Comparison of ENCODE assay signal across 19 cellular contexts in genomic region chr6:14951704-14952103, GRCh38.
DNase-seq lines count a peak whose midpoint lies in the region; ATAC-seq and TF ChIP-seq lines count a peak whose summit lies in the region.
"Had no signal": no experiment of that assay in that cellular context is flagged by ENCODE, and none has a peak within 500 bp of the region (broad histone marks: within the 10 kb centered on the region; RNA-seq: fewer than 3 reads in every experiment).

No MANE protein-coding gene starts in this region.

- ATAC-seq in activated CD8-positive, alpha-beta T cell treated with anti-CD3 and anti-CD28 coated beads for 36 hours = no peak

- H3K27ac Mint-ChIP-seq in endodermal cell = no peak overlapping the region
- H3K27ac Mint-ChIP-seq in activated CD8-positive, alpha-beta T cell treated with anti-CD3 and anti-CD28 coated beads for 36 hours = no peak overlapping the region
- H3K27ac Mint-ChIP-seq: CD4-positive, alpha-beta memory T cell; IgD-negative memory B cell had no signal

- H3K4me3 Mint-ChIP-seq in endodermal cell = no peak overlapping the region
- H3K4me3 Mint-ChIP-seq in activated CD8-positive, alpha-beta T cell treated with anti-CD3 and anti-CD28 coated beads for 36 hours = no peak overlapping the region
- H3K4me3 Mint-ChIP-seq: CD4-positive, alpha-beta memory T cell; IgD-negative memory B cell had no signal

- TF ChIP-seq CTCF in endodermal cell (conservative IDR thresholded peaks at IDR 0.05) (no peak), osteoblast (IDR thresholded peaks at IDR 0.05; ENCODE audit: extremely low read depth, low read depth, low read length) (no peak), RWPE1 (conservative IDR thresholded peaks at IDR 0.05; ENCODE audit: low read depth) (no peak)
- no peak for TF ChIP-seq CTCF in activated CD8-positive, alpha-beta T cell treated with anti-CD3 and anti-CD28 coated beads for 36 hours (IDR thresholded peaks at IDR 0.05)

- no peaks in the 10 kb centered on the region for H3F3A ChIP-seq in GM23248 (ENCODE audit: insufficient read depth)

- no peak overlapping the region for H3K4me3 ChIP-seq in GM23248
- no peak overlapping the region for H3K4me3 ChIP-seq in endodermal cell (ENCODE audit: low read length)
- H3K4me3 ChIP-seq in osteoblast (ENCODE audit: insufficient read depth, low read length) = no peak overlapping the region
- H3K4me3 ChIP-seq: BLaER1, HAP-1, SJCRH30 had no signal

- H3K9me3 ChIP-seq in GM23248 (ENCODE audit: low read depth) = no peaks in the 10 kb centered on the region
- H3K9me3 ChIP-seq in endodermal cell (ENCODE audit: control insufficient read depth, low read length) = peaks cover 5% of the 10 kb centered on the region
- H3K9me3 ChIP-seq in osteoblast (ENCODE audit: low read depth, low read length) = no peaks in the 10 kb centered on the region
- H3K9me3 ChIP-seq: BLaER1, HAP-1, SJCRH30 had no signal

- H3K27me3 Mint-ChIP-seq in endodermal cell (ENCODE audit: insufficient read depth) = peaks cover 2% of the 10 kb centered on the region
- no peaks in the 10 kb centered on the region for H3K27me3 Mint-ChIP-seq in activated CD8-positive, alpha-beta T cell treated with anti-CD3 and anti-CD28 coated beads for 36 hours
- H3K27me3 Mint-ChIP-seq: CD4-positive, alpha-beta memory T cell; IgD-negative memory B cell had no signal

- H3K79me2 ChIP-seq in GM23248 (ENCODE audit: insufficient read depth) (no peaks in the 10 kb centered on the region), osteoblast (ENCODE audit: insufficient read depth, low read length) (no peaks in the 10 kb centered on the region)

- peaks cover 2% of the 10 kb centered on the region for H3K36me3 Mint-ChIP-seq in endodermal cell (ENCODE audit: low read depth)
- peaks cover 3% of the 10 kb centered on the region for H3K36me3 Mint-ChIP-seq in activated CD8-positive, alpha-beta T cell treated with anti-CD3 and anti-CD28 coated beads for 36 hours (ENCODE audit: low read depth)

- H3K4me1 Mint-ChIP-seq in endodermal cell = peaks cover 14% of the 10 kb centered on the region
- H3K4me1 Mint-ChIP-seq in activated CD8-positive, alpha-beta T cell treated with anti-CD3 and anti-CD28 coated beads for 36 hours (ENCODE audit: low read depth) = no peaks in the 10 kb centered on the region
- H3K4me1 Mint-ChIP-seq: CD4-positive, alpha-beta memory T cell had no signal

- H4K20me1 ChIP-seq in GM23248 (ENCODE audit: insufficient read depth) (no peaks in the 10 kb centered on the region), osteoblast (ENCODE audit: insufficient read depth, low read length) (no peaks in the 10 kb centered on the region)
- H4K20me1 ChIP-seq: BLaER1 had no signal

- H3K27me3 ChIP-seq in GM23248 (replicated peaks; ENCODE audit: insufficient read depth) (no peaks in the 10 kb centered on the region), endodermal cell (ENCODE audit: control insufficient read depth, insufficient read depth, low read length, poor library complexity, severe bottlenecking) (no peaks in the 10 kb centered on the region), osteoblast (ENCODE audit: insufficient read depth, low read length) (no peaks in the 10 kb centered on the region)
- H3K27me3 ChIP-seq: BLaER1, SJCRH30 had no signal

- H3K27ac ChIP-seq in GM23248 (no peak overlapping the region), endodermal cell (ENCODE audit: low read depth, low read length) (no peak overlapping the region), osteoblast (ENCODE audit: low read depth, low read length) (no peak overlapping the region), RWPE1 (no peak overlapping the region)
- H3K27ac ChIP-seq: 22Rv1, BLaER1, SJCRH30 had no signal

- H2AFZ ChIP-seq in GM23248 (no peak overlapping the region), osteoblast (ENCODE audit: low read length) (peak overlapping the region; percentile 35)

- H3K4me1 ChIP-seq in GM23248 (ENCODE audit: insufficient read depth) (no peaks in the 10 kb centered on the region), endodermal cell (ENCODE audit: control insufficient read depth, insufficient read depth, low read length) (peaks cover 16% of the 10 kb centered on the region), osteoblast (ENCODE audit: insufficient read depth, low read length) (no peaks in the 10 kb centered on the region)
- H3K4me1 ChIP-seq: HAP-1 had no signal

- CTCF ChIA-PET in activated CD8-positive, alpha-beta T cell treated with anti-CD3 and anti-CD28 coated beads for 36 hours (lab: Charles Lee) = interaction anchor here (0.9 kb wide), 1 partner anchor 101 kb away, joined by 3 read pairs; no protein-coding TSS in a partner anchor
- CTCF ChIA-PET in RWPE1 (lab: Yijun Ruan, JAX) = interaction anchor here (1.1 kb wide), 1 partner anchor 40 kb away, joined by 4 read pairs; no protein-coding TSS in a partner anchor

- H3K4me2 ChIP-seq in GM23248 (ENCODE audit: unreplicated experiment) (no peak overlapping the region), osteoblast (ENCODE audit: insufficient read depth, low read length) (no peak overlapping the region)
- H3K4me2 ChIP-seq: BLaER1 had no signal

- POLR2A ChIA-PET in activated CD8-positive, alpha-beta T cell treated with anti-CD3 and anti-CD28 coated beads for 36 hours (lab: Charles Lee) = interaction anchor here (0.6 kb wide), 1 partner anchor 68 kb away, joined by 3 read pairs; no protein-coding TSS in a partner anchor
- POLR2A ChIA-PET in RWPE1 (lab: Yijun Ruan, JAX; ENCODE audit: low non-redundant PET) = interaction anchor here (0.7 kb wide), 1 partner anchor 16 kb away, joined by 4 read pairs; no protein-coding TSS in a partner anchor

- no peaks in the 10 kb centered on the region for H3K9me2 ChIP-seq in GM23248 (ENCODE audit: insufficient read depth)

- in situ Hi-C loops in GM23248 (cut with MboI) = no loop called here

- H3K36me3 ChIP-seq in GM23248 (ENCODE audit: low read depth) = no peaks in the 10 kb centered on the region
- no peaks in the 10 kb centered on the region for H3K36me3 ChIP-seq in endodermal cell (ENCODE audit: control insufficient read depth, insufficient read depth, low read length)
- H3K36me3 ChIP-seq in osteoblast (ENCODE audit: insufficient read depth, low read length) = no peaks in the 10 kb centered on the region
- H3K36me3 ChIP-seq: BLaER1, HAP-1, SJCRH30 had no signal

- 25 to 70% methylated on average over 1 of the region's 1 CpG for WGBS in GM23248 (ENCODE audit: low coverage in 1 of 2, low lambda C conversion rate in 2 of 2, missing lambda C conversion rate in 2 of 2), 2 experiments
- 63 to 71% methylated on average over 1 of the region's 1 CpG for WGBS in endodermal cell (ENCODE audit: insufficient coverage in 1 of 2, insufficient read length in 1 of 2), 2 experiments

- DNase-seq in DMS 273 (lab: John Stamatoyannopoulos, UW; ENCODE audit: unreplicated experiment) (peak; percentile 28), DMS 273 treated with DMSO at 0.1 percent for 48 hours (lab: John Stamatoyannopoulos, UW) (no peak), GM23248 (peak; percentile 14), endodermal cell (peak; percentile 55), osteoblast (ENCODE audit: insufficient read length, low spot score, missing footprints) (no peak), RWPE1 (ENCODE audit: low spot score) (no peak), SK-N-DZ (ENCODE audit: low spot score) (no peak)
- DNase-seq in activated CD8-positive, alpha-beta T cell treated with anti-CD3 and anti-CD28 coated beads for 36 hours = no peak
- DNase-seq: CD4-positive, alpha-beta memory T cell; DMS79; NCI-H1105; NCI-H2081; NCI-H2171 treated with DMSO at 0.1 percent for 48 hours; NCI-H446 treated with DMSO at 0.1 percent for 48 hours; SJCRH30 had no signal

- H3K9ac ChIP-seq in GM23248 (no peak overlapping the region), endodermal cell (ENCODE audit: extremely low read depth, low read length, poor library complexity, severe bottlenecking) (no peak overlapping the region)
- H3K9ac ChIP-seq: BLaER1 had no signal

- intact Hi-C loops in activated CD8-positive, alpha-beta T cell treated with anti-CD3 and anti-CD28 coated beads for 36 hours (cut with micrococcal nuclease) = no loop called here

- peaks cover 7% of the 10 kb centered on the region for H3K9me3 Mint-ChIP-seq in endodermal cell
- H3K9me3 Mint-ChIP-seq in activated CD8-positive, alpha-beta T cell treated with anti-CD3 and anti-CD28 coated beads for 36 hours = peaks cover 13% of the 10 kb centered on the region

Comparison
In these comparisons a context has a peak if more than half of its experiments do, and no peak if none do; other contexts are left out.
1. DNase-seq: peak in DMS 273 (single experiment), GM23248 (single experiment) and endodermal cell (single experiment); none in DMS 273 treated with DMSO at 0.1 percent for 48 hours (single experiment), osteoblast (single experiment), activated CD8-positive, alpha-beta T cell treated with anti-CD3 and anti-CD28 coated beads for 36 hours (single experiment), RWPE1 (single experiment) and SK-N-DZ (single experiment).